Comparison of ENCODE assay signal across 7 cellular contexts in genomic region chr10:87771871-87772500, GRCh38. TPM values are rescaled to one million over a fixed set of nuclear protein-coding genes. Genes with fewer than 3 reads are reported as not detected.
DNase-seq lines count a peak whose midpoint lies in the region; ATAC-seq and TF ChIP-seq lines count a peak whose summit lies in the region.

No MANE protein-coding gene starts in this region.

- intact Hi-C loops in body of pancreas (cut with DNase I) = no loop called here

- no peaks in the 10 kb centered on the region for H3K9me2 ChIP-seq in MM.1S (replicated peaks; ENCODE audit: insufficient read depth, low read length)

- H3K4me1 ChIP-seq in MM.1S (ENCODE audit: low read length) (peaks cover 11% of the 10 kb centered on the region), body of pancreas (no peaks in the 10 kb centered on the region), liver (ENCODE audit: control insufficient read depth in 4 of 4, insufficient read depth in 4 of 4, low read length in 3 of 4) (peaks cover 0 to 1% (median 0%) of the 10 kb centered on the region in 4 donors)

- POLR2A ChIA-PET in GM10248 (lab: Yijun Ruan, JAX) = no interaction called here

- CTCF ChIA-PET in GM10248 (lab: Yijun Ruan, JAX) = interaction anchor here (1.1 to 1.6 kb wide), 4 partner anchors 9 to 126 kb away, joined by 3 to 4 read pairs (median 4); no protein-coding TSS in a partner anchor

- peaks cover 14% of the 10 kb centered on the region; the same call in 1 of the 2 replicates for H3F3A ChIP-seq in MM.1S (ENCODE audit: insufficient read depth, low read length)

- H3K4me3 ChIP-seq in MM.1S (ENCODE audit: low read length) (no peak overlapping the region), body of pancreas (no peak overlapping the region), liver (ENCODE audit: low read depth in 1 of 3, low read length in 3 of 3) (no peak overlapping the region), brain microvascular endothelial cell (ENCODE audit: low read depth, low read length) (no peak overlapping the region)

- H3K79me2 ChIP-seq in MM.1S (ENCODE audit: low read length) = peaks cover 11% of the 10 kb centered on the region

- 75 to 79% methylated on average over 2 of the region's 2 CpGs for WGBS in body of pancreas, 2 donors
- 90% methylated on average over 2 of the region's 2 CpGs for WGBS in liver

- no peak overlapping the region for H3K9ac ChIP-seq in MM.1S (ENCODE audit: low read length)
- no peak overlapping the region for H3K9ac ChIP-seq in liver (ENCODE audit: low read depth in 1 of 2, low read length in 2 of 2)

- H3K27me3 ChIP-seq in MM.1S (replicated peaks; ENCODE audit: insufficient read depth, low read length) (no peaks in the 10 kb centered on the region), body of pancreas (no peaks in the 10 kb centered on the region), liver (ENCODE audit: control insufficient read depth in 4 of 4, insufficient read depth in 4 of 4, low read length in 3 of 4) (no peaks in the 10 kb centered on the region), brain microvascular endothelial cell (replicated peaks) (no peaks in the 10 kb centered on the region)

- H3K4me2 ChIP-seq in MM.1S (ENCODE audit: low read depth, low read length) = no peak overlapping the region

- H3K27ac ChIP-seq in MM.1S (ENCODE audit: low read length) (no peak overlapping the region), body of pancreas (no peak overlapping the region), liver (ENCODE audit: low read depth in 1 of 2, low read length in 2 of 2) (no peak overlapping the region), brain microvascular endothelial cell (no peak overlapping the region), caudate nucleus (ENCODE audit: low read depth, low read length) (no peak overlapping the region)

- no peaks in the 10 kb centered on the region for H3K9me3 ChIP-seq in MM.1S (replicated peaks; ENCODE audit: insufficient read depth, low read length)
- H3K9me3 ChIP-seq in body of pancreas = no peaks in the 10 kb centered on the region
- no peaks in the 10 kb centered on the region for H3K9me3 ChIP-seq in liver (ENCODE audit: control insufficient read depth in 4 of 4, low read length in 3 of 4)

- ATAC-seq in body of pancreas = no peak

- TF ChIP-seq CTCF in GM10248 (IDR thresholded peaks at IDR 0.05; ENCODE audit: control extremely low read depth, extremely low read depth, low read depth, missing control alignments) = peak; percentile 25
- TF ChIP-seq CTCF in MM.1S (IDR thresholded peaks at IDR 0.05; ENCODE audit: low read length) = peak; percentile 53
- TF ChIP-seq CTCF in body of pancreas (IDR thresholded peaks at IDR 0.05) = peak in 6 of 7 experiments; percentile 34 to 65 (median 52)
- peak; percentile 42 for TF ChIP-seq CTCF in liver (IDR thresholded peaks at IDR 0.05; ENCODE audit: low read depth, low read length, missing input control)
- no peak for TF ChIP-seq CTCF in brain microvascular endothelial cell (IDR thresholded peaks at IDR 0.05; ENCODE audit: low read depth, low read length, missing control alignments)

- no peak overlapping the region for H2AFZ ChIP-seq in MM.1S (ENCODE audit: low read length)

- in situ Hi-C loops in brain microvascular endothelial cell (cut with HindIII; ENCODE audit: low pct_ligation_motif_present, low sequenced_read_pairs) = no loop called here

- no peak for TF ChIP-seq POLR2A in body of pancreas (IDR thresholded peaks at IDR 0.05)

- no peaks in the 10 kb centered on the region for H4K20me1 ChIP-seq in MM.1S (ENCODE audit: insufficient read depth, low read length)

- peak; percentile 83 for TF ChIP-seq RAD21 in liver (IDR thresholded peaks at IDR 0.05)

- peaks cover 4% of the 10 kb centered on the region; the same call in 1 of the 2 replicates for H3K36me3 ChIP-seq in MM.1S (replicated peaks; ENCODE audit: insufficient read depth, low read length)
- H3K36me3 ChIP-seq in body of pancreas (replicated peaks in 1 of 2; ENCODE audit: insufficient read depth in 1 of 2, low read depth in 2 of 2) = peaks cover 0 to 3% of the 10 kb centered on the region in 2 donors
- peaks cover 3 to 7% (median 5%) of the 10 kb centered on the region in 4 donors for H3K36me3 ChIP-seq in liver (ENCODE audit: control insufficient read depth in 4 of 4, insufficient read depth in 3 of 4, low read depth in 1 of 4, low read length in 3 of 4)
- H3K36me3 ChIP-seq in brain microvascular endothelial cell (replicated peaks) = no peaks in the 10 kb centered on the region

- DNase-seq in GM10248 (ENCODE audit: extremely low spot score) (peak; percentile 12), MM.1S (peak; percentile 55), body of pancreas (no peak), GDM1 (lab: John Stamatoyannopoulos, UW) (no peak), brain microvascular endothelial cell (no peak), caudate nucleus (lab: John Stamatoyannopoulos, UW) (no peak)

TF ChIP-seq in liver, 16 proteins besides CTCF, POLR2A, EP300 and RAD21:
- TF ChIP-seq ATF3 (IDR thresholded peaks at IDR 0.05) (no peak), FOXA2 (IDR thresholded peaks at IDR 0.05) (no peak), JUND (IDR thresholded peaks at IDR 0.05) (no peak)

RNA-seq across cellular contexts. Expression of gene ATAD1, which starts 46.0 kb away (rescaled TPM):
- total RNA-seq in body of pancreas = 10 to 100 TPM in 1 of 2 donors, 1 to 10 TPM in 1; 9.6 to 16.9 TPM
- 10 to 100 TPM; 12.6 to 33.4 TPM for total RNA-seq in liver
- 10 to 100 TPM; 12.8 to 13.3 TPM for polyA plus RNA-seq in liver

Comparison
In these comparisons a context has a peak if more than half of its experiments do, and no peak if none do; other contexts are left out.
1. DNase-seq: peak in GM10248 (single experiment) and MM.1S (single experiment); none in body of pancreas (0 of 4), GDM1 (single experiment), brain microvascular endothelial cell (single experiment) and caudate nucleus (0 of 61).